ENCODE assay signal across 22 cellular contexts in the genomic region with DNA sequence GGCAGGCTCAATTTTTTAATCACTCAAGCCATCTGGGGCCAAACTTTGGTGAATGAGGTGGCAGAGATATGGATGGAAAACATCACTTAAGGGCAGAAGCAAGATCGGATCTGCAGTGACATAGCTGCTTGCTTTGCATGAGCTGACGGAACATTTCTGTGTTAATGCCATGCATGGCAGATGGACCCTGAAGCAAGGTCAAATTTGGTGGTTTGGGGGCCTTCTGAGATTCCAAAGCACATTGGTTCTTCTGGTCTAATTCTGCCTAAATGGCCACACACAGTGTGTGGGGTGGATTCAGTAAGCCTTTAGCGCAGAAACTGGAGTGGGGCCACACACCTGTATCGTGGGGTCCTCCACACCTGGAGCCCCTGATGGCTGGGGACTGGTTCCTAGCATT. TPM values are rescaled to one million over a fixed set of nuclear protein-coding genes. Genes with fewer than 3 reads are reported as not detected.
"Had no signal": no experiment of that assay in that cellular context is flagged by ENCODE, and none has a peak within 500 bp of the region (broad histone marks: within the 10 kb centered on the region; RNA-seq: fewer than 3 reads in every experiment).

No MANE protein-coding gene starts in this region.

- H3K27me3 ChIP-seq: neutrophil, sigmoid colon, tibial nerve, upper lobe of left lung had no signal

- H3K27ac ChIP-seq: coronary artery, lower lobe of right lung, neutrophil, parathyroid adenoma, sigmoid colon, thoracic aorta, tibial nerve, upper lobe of left lung had no signal

- H3K9ac ChIP-seq: parathyroid adenoma had no signal

- DNase-seq: effector memory CD4-positive, alpha-beta T cell; kidney; left ventricle myocardium superior; lower lobe of right lung; right cardiac atrium; sigmoid colon; stimulated activated CD4-positive, alpha-beta T cell treated with anti-CD3 and anti-CD28 coated beads, Interleukin-2, amount 100 ng/mL, for 24 hours; stimulated activated CD4-positive, alpha-beta T cell treated with anti-CD3 and anti-CD28 coated beads, Interleukin-4, amount 100 ng/mL, for 24 hours; upper lobe of left lung had no signal

- H3K4me3 Mint-ChIP-seq: natural killer cell treated with Interleukin-12 subunit alpha and Interleukin-12 subunit beta and Interleukin-15 and Interleukin-18, amount 100 ng/mL, for 72 hours; neural crest cell; stimulated activated effector memory CD8-positive, alpha-beta T cell treated with anti-CD3 and anti-CD28 coated beads, Interleukin-12 subunit alpha, Interleukin-12 subunit beta, amount 100 ng/mL, for 72 hours; stimulated activated naive CD8-positive, alpha-beta T cell treated with anti-CD3 and anti-CD28 coated beads, Interleukin-15, Interleukin-2, amounts not matched to agents 100 ng/mL and 50 ng/mL, for 24 hours had no signal

- H3K36me3 Mint-ChIP-seq: natural killer cell treated with Interleukin-12 subunit alpha and Interleukin-12 subunit beta and Interleukin-15 and Interleukin-18, amount 100 ng/mL, for 72 hours had no signal

- H3K27me3 Mint-ChIP-seq: natural killer cell treated with Interleukin-12 subunit alpha and Interleukin-12 subunit beta and Interleukin-15 and Interleukin-18, amount 100 ng/mL, for 72 hours; progenitor cell of endocrine pancreas; stimulated activated naive CD8-positive, alpha-beta T cell treated with anti-CD3 and anti-CD28 coated beads, Interleukin-15, Interleukin-2, amounts not matched to agents 100 ng/mL and 50 ng/mL, for 24 hours had no signal

- H3K4me1 ChIP-seq: lower lobe of right lung, parathyroid adenoma, sigmoid colon, tibial nerve, upper lobe of left lung had no signal

- H3K79me2 ChIP-seq: parathyroid adenoma had no signal

- H3K9me3 Mint-ChIP-seq: natural killer cell treated with Interleukin-12 subunit alpha and Interleukin-12 subunit beta and Interleukin-15 and Interleukin-18, amount 100 ng/mL, for 72 hours; neural crest cell; stimulated activated effector memory CD8-positive, alpha-beta T cell treated with anti-CD3 and anti-CD28 coated beads, Interleukin-12 subunit alpha, Interleukin-12 subunit beta, amount 100 ng/mL, for 72 hours; stimulated activated naive CD8-positive, alpha-beta T cell treated with anti-CD3 and anti-CD28 coated beads, Interleukin-15, Interleukin-2, amounts not matched to agents 100 ng/mL and 50 ng/mL, for 24 hours had no signal

- H3K27ac Mint-ChIP-seq: natural killer cell treated with Interleukin-12 subunit alpha and Interleukin-12 subunit beta and Interleukin-15 and Interleukin-18, amount 100 ng/mL, for 72 hours; progenitor cell of endocrine pancreas; stimulated activated naive CD8-positive, alpha-beta T cell treated with anti-CD3 and anti-CD28 coated beads, Interleukin-15, Interleukin-2, amounts not matched to agents 100 ng/mL and 50 ng/mL, for 24 hours had no signal

- H3K4me3 ChIP-seq: coronary artery, lower lobe of right lung, sigmoid colon, thoracic aorta, tibial nerve, upper lobe of left lung had no signal

- ATAC-seq: lower lobe of right lung; natural killer cell treated with Interleukin-12 subunit alpha and Interleukin-12 subunit beta and Interleukin-15 and Interleukin-18, amount 100 ng/mL, for 72 hours; stimulated activated effector memory CD8-positive, alpha-beta T cell treated with anti-CD3 and anti-CD28 coated beads, Interleukin-12 subunit alpha, Interleukin-12 subunit beta, amount 100 ng/mL, for 72 hours had no signal

- H3K9me3 ChIP-seq: lower lobe of right lung, neutrophil, sigmoid colon, thoracic aorta, tibial nerve, upper lobe of left lung had no signal

- H3K4me1 Mint-ChIP-seq: neural crest cell had no signal

- H3K36me3 ChIP-seq: neutrophil had no signal

- H2AFZ ChIP-seq: parathyroid adenoma had no signal

RNA-seq across cellular contexts. Expression of gene BCL2L10, which starts 38.3 kb away (rescaled TPM):
- total RNA-seq: glomerular endothelial cell; left ventricle myocardium superior; lower lobe of right lung; mononuclear cell; natural killer cell treated with Interleukin-12 subunit alpha and Interleukin-12 subunit beta and Interleukin-15 and Interleukin-18, amount 100 ng/mL, for 72 hours; neural crest cell; right cardiac atrium; skeletal muscle tissue; thoracic aorta; tibial nerve had no signal
